17 cellular contexts compared by ENCODE assay signal in genomic region chr14:68542346-68542745, GRCh38.
DNase-seq lines count a peak whose midpoint lies in the region; ATAC-seq and TF ChIP-seq lines count a peak whose summit lies in the region.
"Had no signal": no experiment of that assay in that cellular context is flagged by ENCODE, and none has a peak within 500 bp of the region (broad histone marks: within the 10 kb centered on the region; RNA-seq: fewer than 3 reads in every experiment).

No MANE protein-coding gene starts in this region.

- H3K9ac ChIP-seq in GM23248 (no peak overlapping the region), muscle layer of colon (ENCODE audit: low read length) (no peak overlapping the region)

- peak overlapping the region; percentile 24 for H3K4me2 ChIP-seq in GM23248 (ENCODE audit: unreplicated experiment)

- TF ChIP-seq CTCF in brain (conservative IDR thresholded peaks at IDR 0.05) (no peak), uterus (IDR thresholded peaks at IDR 0.05) (no peak)

- H3K9me3 Mint-ChIP-seq in brain: peaks cover 0 to 10% (median 0%) of the 10 kb centered on the region in 5 experiments
- H3K9me3 Mint-ChIP-seq: H9 had no signal

- 0 out of 2 replicates have a peak, but pooled peaks cover 6% of the 10 kb centered on the region for H3K79me2 ChIP-seq in GM23248 (ENCODE audit: insufficient read depth)

- H3K36me3 ChIP-seq in GM23248 (ENCODE audit: low read depth) (no peaks in the 10 kb centered on the region), muscle layer of colon (ENCODE audit: insufficient read depth, low read length) (no peaks in the 10 kb centered on the region), uterus (no peaks in the 10 kb centered on the region)

- H3K27ac ChIP-seq in GM23248: peak overlapping the region; percentile 81
- H3K27ac ChIP-seq in muscle layer of colon (ENCODE audit: low read depth, low read length): peak overlapping the region; percentile 54
- peak overlapping the region; percentile 98 to 99 for H3K27ac ChIP-seq in uterus
- no peak overlapping the region for H3K27ac ChIP-seq in right cardiac atrium (ENCODE audit: low read length)

- TF ChIP-seq POLR2A in uterus (IDR thresholded peaks at IDR 0.05): no peak

- in situ Hi-C loops in GM23248 (cut with MboI): no loop called here

- peaks cover 95% of the 10 kb centered on the region for H3K4me1 Mint-ChIP-seq in brain

- H3K27me3 ChIP-seq in GM23248 (replicated peaks; ENCODE audit: insufficient read depth) (no peaks in the 10 kb centered on the region), muscle layer of colon (ENCODE audit: control insufficient read depth in 1 of 2, insufficient read depth in 2 of 2, low read length in 2 of 2) (no peaks in the 10 kb centered on the region), uterus (no peaks in the 10 kb centered on the region), right cardiac atrium (ENCODE audit: control insufficient read depth, insufficient read depth) (no peaks in the 10 kb centered on the region)

- peak overlapping the region in 3 of 5 experiments; percentile 41 to 99 (median 51) for H3K27ac Mint-ChIP-seq in brain
- H3K27ac Mint-ChIP-seq: B cell; CD4-positive, CD25-positive, alpha-beta regulatory T cell; H9 had no signal

- no peaks in the 10 kb centered on the region for H4K20me1 ChIP-seq in GM23248 (ENCODE audit: insufficient read depth)

- H3K36me3 Mint-ChIP-seq in brain: no peaks in the 10 kb centered on the region

- intact Hi-C loops in uterus (cut with DNase I; ENCODE audit: low total_unique reads) (loop anchor here (10.0 kb wide), 1 partner anchor 242 kb away; no protein-coding TSS in a partner anchor), right cardiac atrium (cut with DNase I) (loop anchor here in 1 of 4 donors (10.0 kb wide), 1 partner anchor 252 kb away; the partner anchor contains the start of gene ZFP36L1)

- H3K4me3 ChIP-seq in GM23248: no peak overlapping the region
- H3K4me3 ChIP-seq in muscle layer of colon (ENCODE audit: low read depth in 1 of 2, low read length in 2 of 2): no peak overlapping the region
- no peak overlapping the region for H3K4me3 ChIP-seq in uterus
- H3K4me3 ChIP-seq in right cardiac atrium (ENCODE audit: low read length): no peak overlapping the region
- H3K4me3 ChIP-seq: K562 had no signal

- peaks cover 46% of the 10 kb centered on the region for H3F3A ChIP-seq in GM23248 (ENCODE audit: insufficient read depth)

- H3K9me3 ChIP-seq in GM23248 (ENCODE audit: low read depth): no peaks in the 10 kb centered on the region
- no peaks in the 10 kb centered on the region for H3K9me3 ChIP-seq in muscle layer of colon (ENCODE audit: low read length)
- no peaks in the 10 kb centered on the region for H3K9me3 ChIP-seq in uterus
- H3K9me3 ChIP-seq in right cardiac atrium (ENCODE audit: control insufficient read depth, low read length): no peaks in the 10 kb centered on the region
- H3K9me3 ChIP-seq: Caco-2 had no signal

- no peak overlapping the region for H3K4me3 Mint-ChIP-seq in brain
- H3K4me3 Mint-ChIP-seq: B cell; CD4-positive, CD25-positive, alpha-beta regulatory T cell; H9 had no signal

- ATAC-seq in right cardiac atrium: no peak
- ATAC-seq in HG03280 (IDR thresholded peaks at IDR 0.05; ENCODE audit: unreplicated experiment): no peak
- ATAC-seq: K562 had no signal

- DNase-seq in GM23248: peak; percentile 26
- no peak for DNase-seq in uterus
- DNase-seq in right cardiac atrium: no peak
- no peak for DNase-seq in NCI-H1417 (lab: John Stamatoyannopoulos, UW)
- DNase-seq: Caco-2; CD4-positive, CD25-positive, alpha-beta regulatory T cell; EL; H9; NCI-H1048; NCI-H146; NCI-H2081; NCI-H524 had no signal

- H3K4me1 ChIP-seq in GM23248 (ENCODE audit: insufficient read depth) (peaks cover 49% of the 10 kb centered on the region), muscle layer of colon (ENCODE audit: insufficient read depth, low read length) (peaks cover 66% of the 10 kb centered on the region), uterus (peaks cover 19 to 26% of the 10 kb centered on the region in 2 donors), right cardiac atrium (ENCODE audit: control insufficient read depth, insufficient read depth, low read length) (peaks cover 16% of the 10 kb centered on the region)

- 28 to 32% methylated on average over 2 of the region's 2 CpGs for WGBS in GM23248 (ENCODE audit: low coverage in 1 of 2, low lambda C conversion rate in 2 of 2, missing lambda C conversion rate in 2 of 2), 2 experiments
- WGBS in right cardiac atrium: 89% methylated on average over 2 of the region's 2 CpGs

- H3K9me2 ChIP-seq in GM23248 (ENCODE audit: insufficient read depth): no peaks in the 10 kb centered on the region

- 0 out of 2 replicates have a peak overlapping the region, but pooled peaks have one; percentile 12 for H2AFZ ChIP-seq in GM23248

- no peaks in the 10 kb centered on the region for H3K27me3 Mint-ChIP-seq in brain
- H3K27me3 Mint-ChIP-seq: B cell; CD4-positive, CD25-positive, alpha-beta regulatory T cell had no signal
